ENCODE assay signal across 16 cellular contexts in the genomic region with DNA sequence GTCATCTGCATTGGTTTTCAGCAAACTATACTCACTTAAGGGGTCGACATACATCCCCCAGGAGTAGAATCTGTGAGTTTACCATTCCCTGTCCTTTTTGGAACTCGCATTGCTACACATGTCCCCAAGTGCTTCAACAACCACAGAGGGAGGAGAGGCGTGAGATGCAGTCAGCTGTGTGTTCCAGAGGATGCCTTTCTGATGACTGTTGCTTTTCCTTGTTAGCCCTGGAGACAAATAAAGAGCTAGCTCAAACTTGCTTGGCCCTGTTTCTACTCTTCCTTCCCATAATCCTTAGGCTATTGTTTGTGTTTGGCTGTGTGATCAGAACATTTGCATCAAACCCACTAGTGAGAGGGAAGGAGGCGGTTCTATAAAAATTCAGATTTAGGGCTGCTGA.
DNase-seq lines count a peak whose midpoint lies in the region; ATAC-seq, FAIRE-seq and TF ChIP-seq lines count a peak whose summit lies in the region.
"Had no signal": no experiment of that assay in that cellular context is flagged by ENCODE, and none has a peak within 500 bp of the region (broad histone marks: within the 10 kb centered on the region; RNA-seq: fewer than 3 reads in every experiment).

No MANE protein-coding gene starts in this region.

- H3K9me3 ChIP-seq in astrocyte (ENCODE audit: insufficient read depth, low read depth, low read length) = no peaks in the 10 kb centered on the region

- H3K79me2 ChIP-seq in astrocyte (ENCODE audit: insufficient read depth, low read length) = no peaks in the 10 kb centered on the region

- no peak for ATAC-seq in GM21619 (IDR thresholded peaks at IDR 0.05; ENCODE audit: unreplicated experiment)
- ATAC-seq: activated CD8-positive, alpha-beta T cell treated with anti-CD3 and anti-CD28 coated beads, Interleukin-2, amount 10 ng/mL, durations not matched to agents 7 days and 5 days; activated T-helper 17 cell treated with anti-CD3 and anti-CD28 coated beads, Interleukin-2, amount 50 U/mL, for 72 hours had no signal

- peaks cover 49% of the 10 kb centered on the region for H3K27me3 Mint-ChIP-seq in astrocyte (ENCODE audit: low read depth, unreplicated experiment)

- no peak for FAIRE-seq in astrocyte (lab: Jason Lieb, UNC)
- no peak for FAIRE-seq in GM12891 (lab: Jason Lieb, UNC)
- FAIRE-seq: kidney had no signal

- TF ChIP-seq POLR2A in GM12891 (IDR thresholded peaks at IDR 0.05; ENCODE audit: low read depth, low read length) = no peak

- no peak overlapping the region for H3K4me3 Mint-ChIP-seq in astrocyte (ENCODE audit: unreplicated experiment)
- H3K4me3 Mint-ChIP-seq: activated CD8-positive, alpha-beta T cell treated with anti-CD3 and anti-CD28 coated beads, Interleukin-2, amount 10 ng/mL, durations not matched to agents 7 days and 5 days; activated T-helper 17 cell treated with anti-CD3 and anti-CD28 coated beads, Interleukin-2, amount 50 U/mL, for 72 hours had no signal

- H2AFZ ChIP-seq in astrocyte (ENCODE audit: low read depth, low read length) = no peak overlapping the region

- peak overlapping the region; percentile 38 for H3K27ac Mint-ChIP-seq in astrocyte (ENCODE audit: unreplicated experiment)
- H3K27ac Mint-ChIP-seq: activated CD8-positive, alpha-beta T cell treated with anti-CD3 and anti-CD28 coated beads, Interleukin-2, amount 10 ng/mL, durations not matched to agents 7 days and 5 days; activated T-helper 17 cell treated with anti-CD3 and anti-CD28 coated beads, Interleukin-2, amount 50 U/mL, for 72 hours had no signal

- H3K36me3 Mint-ChIP-seq in astrocyte (ENCODE audit: low read depth, unreplicated experiment) = no peaks in the 10 kb centered on the region

- no peaks in the 10 kb centered on the region for H3K36me3 ChIP-seq in astrocyte (ENCODE audit: insufficient read depth, low read length)

- no peaks in the 10 kb centered on the region for H3K27me3 ChIP-seq in astrocyte (ENCODE audit: insufficient read depth, low read length)

- H3K9ac ChIP-seq in astrocyte (ENCODE audit: low read length) = no peak overlapping the region

- no peak overlapping the region for H3K4me3 ChIP-seq in astrocyte (ENCODE audit: insufficient read depth, low read depth, low read length)

- H3K27ac ChIP-seq in astrocyte (ENCODE audit: low read depth, low read length) = no peak overlapping the region
- H3K27ac ChIP-seq: HL-60 had no signal

- no peak overlapping the region for H3K4me2 ChIP-seq in astrocyte (ENCODE audit: low read length)

- peaks cover 9% of the 10 kb centered on the region for H3K4me1 Mint-ChIP-seq in astrocyte (ENCODE audit: low read depth, unreplicated experiment)
- H3K4me1 Mint-ChIP-seq: activated T-helper 17 cell treated with anti-CD3 and anti-CD28 coated beads, Interleukin-2, amount 50 U/mL, for 72 hours had no signal

- TF ChIP-seq CTCF in AG09319 (IDR thresholded peaks at IDR 0.05; ENCODE audit: low read depth, low read length) (no peak), astrocyte (IDR thresholded peaks at IDR 0.05; ENCODE audit: insufficient read depth, low read depth, low read length) (no peak)

- no peaks in the 10 kb centered on the region for H3K4me1 ChIP-seq in astrocyte (ENCODE audit: insufficient read depth, low read length)

- H3K9me3 Mint-ChIP-seq in astrocyte (ENCODE audit: unreplicated experiment) = peaks cover 13% of the 10 kb centered on the region
- H3K9me3 Mint-ChIP-seq: activated T-helper 17 cell treated with anti-CD3 and anti-CD28 coated beads, Interleukin-2, amount 50 U/mL, for 72 hours had no signal

- DNase-seq in AG09319 (ENCODE audit: extremely low read depth, low read depth) (peak; percentile 10), HCEC 1CT (peak; percentile 35), astrocyte (ENCODE audit: low read depth) (peak; percentile 6), kidney glomerular epithelial cell (lab: John Stamatoyannopoulos, UW) (peak; percentile 3), GM12891 (ENCODE audit: insufficient read length, low spot score) (no peak), SHP77 (lab: John Stamatoyannopoulos, UW) (no peak), amygdala (lab: John Stamatoyannopoulos, UW) (no peak)
- DNase-seq: activated CD8-positive, alpha-beta T cell treated with anti-CD3 and anti-CD28 coated beads, Interleukin-2, amount 10 ng/mL, durations not matched to agents 7 days and 5 days; AML-193; NCI-H1930; NCI-H774; stimulated activated CD4-positive, alpha-beta T cell treated with anti-CD3 and anti-CD28 coated beads, Interleukin-12 subunit alpha, Interleukin-12 subunit beta, amount 100 ng/mL, for 4 hours had no signal

- no peaks in the 10 kb centered on the region for H4K20me1 ChIP-seq in astrocyte (ENCODE audit: insufficient read depth, low read length)

TF ChIP-seq in GM12891, 5 proteins besides CTCF, POLR2A, EP300 and RAD21:
- TF ChIP-seq PAX5 (IDR thresholded peaks at IDR 0.05; ENCODE audit: insufficient read depth, low read length, severe bottlenecking) (no peak), POU2F2 (IDR thresholded peaks at IDR 0.05; ENCODE audit: low read depth, low read length) (no peak), TAF1 (IDR thresholded peaks at IDR 0.05; ENCODE audit: low read depth, low read length) (no peak), POLR2AphosphoS5 (IDR thresholded peaks at IDR 0.05; ENCODE audit: low read depth, low read length) (no peak), SPI1 (IDR thresholded peaks at IDR 0.05; ENCODE audit: low read depth, low read length) (no peak)

Comparison
In these comparisons a context has a peak if more than half of its experiments do, and no peak if none do; other contexts are left out.
1. DNase-seq: peak in AG09319 (single experiment), HCEC 1CT (single experiment), astrocyte (single experiment) and kidney glomerular epithelial cell (single experiment); none in GM12891 (single experiment), SHP77 (0 of 2) and amygdala (0 of 56).